In genomic region chr7:44100458-44101303, GRCh38 we compare ENCODE assay signal across 1 cellular context.
TF ChIP-seq lines count a peak whose summit lies in the region.

No MANE protein-coding gene starts in this region.

TF ChIP-seq in HepG2, 621 proteins besides CTCF, POLR2A, EP300 and RAD21 (continued from another document and continues in another):
- 0 out of 2 replicates have a peak, but pooled peaks have one; percentile 21 for TF ChIP-seq HMG20A (CRISPR knock-in tag; IDR thresholded peaks at IDR 0.05; ENCODE audit: borderline replicate concordance)
- TF ChIP-seq ZNF251 (CRISPR knock-in tag; IDR thresholded peaks at IDR 0.05): no peak
- TF ChIP-seq ZNF253 (CRISPR knock-in tag; IDR thresholded peaks at IDR 0.05; ENCODE audit: borderline replicate concordance): no peak
- peak; percentile 77; the same call in 1 of the 2 replicates for TF ChIP-seq KDM5B (CRISPR knock-in tag; IDR thresholded peaks at IDR 0.05; ENCODE audit: borderline replicate concordance)
- TF ChIP-seq ZNF546 (CRISPR knock-in tag; conservative IDR thresholded peaks at IDR 0.05): no peak
- no peak for TF ChIP-seq ZNF235 (CRISPR knock-in tag; IDR thresholded peaks at IDR 0.05; ENCODE audit: borderline replicate concordance)
- no peak for TF ChIP-seq RELA (CRISPR knock-in tag; IDR thresholded peaks at IDR 0.05)
- no peak for TF ChIP-seq ZNF441 (CRISPR knock-in tag; IDR thresholded peaks at IDR 0.05; ENCODE audit: borderline replicate concordance)
- no peak for TF ChIP-seq ZBTB39 (CRISPR knock-in tag; IDR thresholded peaks at IDR 0.05)
- TF ChIP-seq ZNF777 (CRISPR knock-in tag; IDR thresholded peaks at IDR 0.05): no peak
- no peak for TF ChIP-seq ZSCAN21 (CRISPR knock-in tag; IDR thresholded peaks at IDR 0.05; ENCODE audit: borderline replicate concordance)
- TF ChIP-seq EEA1 (CRISPR knock-in tag; IDR thresholded peaks at IDR 0.05; ENCODE audit: borderline replicate concordance): no peak
- TF ChIP-seq MTA1 (CRISPR knock-in tag; IDR thresholded peaks at IDR 0.05; ENCODE audit: borderline replicate concordance): no peak
- no peak for TF ChIP-seq EED (CRISPR knock-in tag; IDR thresholded peaks at IDR 0.05)
- TF ChIP-seq POLR2G (IDR thresholded peaks at IDR 0.05; ENCODE audit: low read depth, low read length): no peak; the same call in 1 of the 2 replicates
- 0 out of 2 replicates have a peak, but pooled peaks have one; percentile 41 for TF ChIP-seq HIVEP1 (CRISPR knock-in tag; IDR thresholded peaks at IDR 0.05)
- no peak for TF ChIP-seq DPF2 (CRISPR knock-in tag; IDR thresholded peaks at IDR 0.05; ENCODE audit: borderline replicate concordance, low read depth)
- no peak for TF ChIP-seq ZNF839 (CRISPR knock-in tag; IDR thresholded peaks at IDR 0.05; ENCODE audit: borderline replicate concordance)
- TF ChIP-seq BCL6 (CRISPR knock-in tag; IDR thresholded peaks at IDR 0.05): no peak
- TF ChIP-seq AHR (CRISPR knock-in tag; IDR thresholded peaks at IDR 0.05): 0 out of 2 replicates have a peak, but pooled peaks have one; percentile 9
- TF ChIP-seq, protein P1, sequence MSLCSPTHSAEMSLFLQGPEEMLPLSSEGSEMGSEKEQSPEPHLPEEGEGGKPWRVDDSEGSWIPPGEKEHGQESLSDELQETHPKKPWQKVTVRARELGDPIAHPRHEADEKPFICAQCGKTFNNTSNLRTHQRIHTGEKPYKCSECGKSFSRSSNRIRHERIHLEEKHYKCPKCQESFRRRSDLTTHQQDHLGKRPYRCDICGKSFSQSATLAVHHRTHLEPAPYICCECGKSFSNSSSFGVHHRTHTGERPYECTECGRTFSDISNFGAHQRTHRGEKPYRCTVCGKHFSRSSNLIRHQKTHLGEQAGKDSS (CRISPR knock-in tag; IDR thresholded peaks at IDR 0.05; ENCODE audit: borderline replicate concordance, low read depth): no peak
- TF ChIP-seq, protein P2, sequence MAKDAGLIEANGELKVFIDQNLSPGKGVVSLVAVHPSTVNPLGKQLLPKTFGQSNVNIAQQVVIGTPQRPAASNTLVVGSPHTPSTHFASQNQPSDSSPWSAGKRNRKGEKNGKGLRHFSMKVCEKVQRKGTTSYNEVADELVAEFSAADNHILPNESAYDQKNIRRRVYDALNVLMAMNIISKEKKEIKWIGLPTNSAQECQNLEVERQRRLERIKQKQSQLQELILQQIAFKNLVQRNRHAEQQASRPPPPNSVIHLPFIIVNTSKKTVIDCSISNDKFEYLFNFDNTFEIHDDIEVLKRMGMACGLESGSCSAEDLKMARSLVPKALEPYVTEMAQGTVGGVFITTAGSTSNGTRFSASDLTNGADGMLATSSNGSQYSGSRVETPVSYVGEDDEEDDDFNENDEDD (CRISPR knock-in tag; IDR thresholded peaks at IDR 0.05; ENCODE audit: borderline replicate concordance): no peak
- no peak for TF ChIP-seq SOX6 (IDR thresholded peaks at IDR 0.05)
- TF ChIP-seq SOX6 (CRISPR knock-in tag; IDR thresholded peaks at IDR 0.05): peak; percentile 34; the same call in 1 of the 2 replicates
- 0 out of 2 replicates have a peak, but pooled peaks have one; percentile 9 for TF ChIP-seq GATAD2A (CRISPR knock-in tag; IDR thresholded peaks at IDR 0.05)
- TF ChIP-seq SMC3 (IDR thresholded peaks at IDR 0.05; ENCODE audit: low read length): no peak
- TF ChIP-seq MXD1 (CRISPR knock-in tag; IDR thresholded peaks at IDR 0.05): 0 out of 2 replicates have a peak, but pooled peaks have one; percentile 18
- TF ChIP-seq, protein P3, sequence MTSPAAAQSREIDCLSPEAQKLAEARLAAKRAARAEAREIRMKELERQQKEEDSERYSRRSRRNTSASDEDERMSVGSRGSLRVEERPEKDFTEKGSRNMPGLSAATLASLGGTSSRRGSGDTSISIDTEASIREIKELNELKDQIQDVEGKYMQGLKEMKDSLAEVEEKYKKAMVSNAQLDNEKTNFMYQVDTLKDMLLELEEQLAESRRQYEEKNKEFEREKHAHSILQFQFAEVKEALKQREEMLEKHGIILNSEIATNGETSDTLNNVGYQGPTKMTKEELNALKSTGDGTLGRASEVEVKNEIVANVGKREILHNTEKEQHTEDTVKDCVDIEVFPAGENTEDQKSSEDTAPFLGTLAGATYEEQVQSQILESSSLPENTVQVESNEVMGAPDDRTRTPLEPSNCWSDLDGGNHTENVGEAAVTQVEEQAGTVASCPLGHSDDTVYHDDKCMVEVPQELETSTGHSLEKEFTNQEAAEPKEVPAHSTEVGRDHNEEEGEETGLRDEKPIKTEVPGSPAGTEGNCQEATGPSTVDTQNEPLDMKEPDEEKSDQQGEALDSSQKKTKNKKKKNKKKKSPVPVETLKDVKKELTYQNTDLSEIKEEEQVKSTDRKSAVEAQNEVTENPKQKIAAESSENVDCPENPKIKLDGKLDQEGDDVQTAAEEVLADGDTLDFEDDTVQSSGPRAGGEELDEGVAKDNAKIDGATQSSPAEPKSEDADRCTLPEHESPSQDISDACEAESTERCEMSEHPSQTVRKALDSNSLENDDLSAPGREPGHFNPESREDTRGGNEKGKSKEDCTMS (CRISPR knock-in tag; conservative IDR thresholded peaks at IDR 0.05): no peak
- no peak for TF ChIP-seq REST (IDR thresholded peaks at IDR 0.05; ENCODE audit: borderline replicate concordance in 1 of 2, low read depth in 1 of 2, low read length in 2 of 2)
- no peak for TF ChIP-seq ATF1 (CRISPR knock-in tag; IDR thresholded peaks at IDR 0.05)
- TF ChIP-seq, protein P4, sequence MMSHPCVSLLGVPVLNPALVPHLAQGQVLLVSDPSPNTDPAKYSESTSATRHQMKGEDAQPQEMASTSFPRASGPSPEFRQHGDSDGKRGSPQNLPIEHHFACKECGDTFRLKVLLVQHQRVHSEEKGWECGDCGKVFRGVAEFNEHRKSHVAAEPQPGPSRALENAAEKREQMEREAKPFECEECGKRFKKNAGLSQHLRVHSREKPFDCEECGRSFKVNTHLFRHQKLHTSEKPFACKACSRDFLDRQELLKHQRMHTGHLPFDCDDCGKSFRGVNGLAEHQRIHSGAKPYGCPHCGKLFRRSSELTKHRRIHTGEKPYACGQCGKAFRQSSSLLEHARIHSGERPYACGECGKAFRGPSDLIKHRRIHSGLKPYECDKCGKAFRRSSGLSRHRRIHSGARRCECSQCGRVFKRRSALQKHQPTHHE (CRISPR knock-in tag; IDR thresholded peaks at IDR 0.05; ENCODE audit: borderline replicate concordance): no peak
- TF ChIP-seq NRL (CRISPR knock-in tag; IDR thresholded peaks at IDR 0.05; ENCODE audit: borderline replicate concordance): no peak
- no peak for TF ChIP-seq KDM6A (CRISPR knock-in tag; IDR thresholded peaks at IDR 0.05; ENCODE audit: low read depth)
- peak; percentile 91; the same call in 1 of the 2 replicates for TF ChIP-seq TFAP4 (IDR thresholded peaks at IDR 0.05; ENCODE audit: borderline replicate concordance, low read depth)
- TF ChIP-seq, protein P5, sequence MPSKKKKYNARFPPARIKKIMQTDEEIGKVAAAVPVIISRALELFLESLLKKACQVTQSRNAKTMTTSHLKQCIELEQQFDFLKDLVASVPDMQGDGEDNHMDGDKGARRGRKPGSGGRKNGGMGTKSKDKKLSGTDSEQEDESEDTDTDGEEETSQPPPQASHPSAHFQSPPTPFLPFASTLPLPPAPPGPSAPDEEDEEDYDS (CRISPR knock-in tag; IDR thresholded peaks at IDR 0.05): peak; percentile 39; the same call in 1 of the 2 replicates
- TF ChIP-seq, protein P6, sequence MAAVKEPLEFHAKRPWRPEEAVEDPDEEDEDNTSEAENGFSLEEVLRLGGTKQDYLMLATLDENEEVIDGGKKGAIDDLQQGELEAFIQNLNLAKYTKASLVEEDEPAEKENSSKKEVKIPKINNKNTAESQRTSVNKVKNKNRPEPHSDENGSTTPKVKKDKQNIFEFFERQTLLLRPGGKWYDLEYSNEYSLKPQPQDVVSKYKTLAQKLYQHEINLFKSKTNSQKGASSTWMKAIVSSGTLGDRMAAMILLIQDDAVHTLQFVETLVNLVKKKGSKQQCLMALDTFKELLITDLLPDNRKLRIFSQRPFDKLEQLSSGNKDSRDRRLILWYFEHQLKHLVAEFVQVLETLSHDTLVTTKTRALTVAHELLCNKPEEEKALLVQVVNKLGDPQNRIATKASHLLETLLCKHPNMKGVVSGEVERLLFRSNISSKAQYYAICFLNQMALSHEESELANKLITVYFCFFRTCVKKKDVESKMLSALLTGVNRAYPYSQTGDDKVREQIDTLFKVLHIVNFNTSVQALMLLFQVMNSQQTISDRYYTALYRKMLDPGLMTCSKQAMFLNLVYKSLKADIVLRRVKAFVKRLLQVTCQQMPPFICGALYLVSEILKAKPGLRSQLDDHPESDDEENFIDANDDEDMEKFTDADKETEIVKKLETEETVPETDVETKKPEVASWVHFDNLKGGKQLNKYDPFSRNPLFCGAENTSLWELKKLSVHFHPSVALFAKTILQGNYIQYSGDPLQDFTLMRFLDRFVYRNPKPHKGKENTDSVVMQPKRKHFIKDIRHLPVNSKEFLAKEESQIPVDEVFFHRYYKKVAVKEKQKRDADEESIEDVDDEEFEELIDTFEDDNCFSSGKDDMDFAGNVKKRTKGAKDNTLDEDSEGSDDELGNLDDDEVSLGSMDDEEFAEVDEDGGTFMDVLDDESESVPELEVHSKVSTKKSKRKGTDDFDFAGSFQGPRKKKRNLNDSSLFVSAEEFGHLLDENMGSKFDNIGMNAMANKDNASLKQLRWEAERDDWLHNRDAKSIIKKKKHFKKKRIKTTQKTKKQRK (IDR thresholded peaks at IDR 0.05; ENCODE audit: low read length): no peak
- TF ChIP-seq PAX8 (CRISPR knock-in tag; IDR thresholded peaks at IDR 0.05; ENCODE audit: borderline replicate concordance): no peak
- no peak for TF ChIP-seq MAFG (CRISPR knock-in tag; IDR thresholded peaks at IDR 0.05)
- TF ChIP-seq ZNF468 (CRISPR knock-in tag; IDR thresholded peaks at IDR 0.05): no peak
- TF ChIP-seq, protein P7, sequence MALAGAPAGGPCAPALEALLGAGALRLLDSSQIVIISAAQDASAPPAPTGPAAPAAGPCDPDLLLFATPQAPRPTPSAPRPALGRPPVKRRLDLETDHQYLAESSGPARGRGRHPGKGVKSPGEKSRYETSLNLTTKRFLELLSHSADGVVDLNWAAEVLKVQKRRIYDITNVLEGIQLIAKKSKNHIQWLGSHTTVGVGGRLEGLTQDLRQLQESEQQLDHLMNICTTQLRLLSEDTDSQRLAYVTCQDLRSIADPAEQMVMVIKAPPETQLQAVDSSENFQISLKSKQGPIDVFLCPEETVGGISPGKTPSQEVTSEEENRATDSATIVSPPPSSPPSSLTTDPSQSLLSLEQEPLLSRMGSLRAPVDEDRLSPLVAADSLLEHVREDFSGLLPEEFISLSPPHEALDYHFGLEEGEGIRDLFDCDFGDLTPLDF (CRISPR knock-in tag; IDR thresholded peaks at IDR 0.05): no peak
- TF ChIP-seq, protein P8, sequence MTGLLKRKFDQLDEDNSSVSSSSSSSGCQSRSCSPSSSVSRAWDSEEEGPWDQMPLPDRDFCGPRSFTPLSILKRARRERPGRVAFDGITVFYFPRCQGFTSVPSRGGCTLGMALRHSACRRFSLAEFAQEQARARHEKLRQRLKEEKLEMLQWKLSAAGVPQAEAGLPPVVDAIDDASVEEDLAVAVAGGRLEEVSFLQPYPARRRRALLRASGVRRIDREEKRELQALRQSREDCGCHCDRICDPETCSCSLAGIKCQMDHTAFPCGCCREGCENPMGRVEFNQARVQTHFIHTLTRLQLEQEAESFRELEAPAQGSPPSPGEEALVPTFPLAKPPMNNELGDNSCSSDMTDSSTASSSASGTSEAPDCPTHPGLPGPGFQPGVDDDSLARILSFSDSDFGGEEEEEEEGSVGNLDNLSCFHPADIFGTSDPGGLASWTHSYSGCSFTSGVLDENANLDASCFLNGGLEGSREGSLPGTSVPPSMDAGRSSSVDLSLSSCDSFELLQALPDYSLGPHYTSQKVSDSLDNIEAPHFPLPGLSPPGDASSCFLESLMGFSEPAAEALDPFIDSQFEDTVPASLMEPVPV (CRISPR knock-in tag; IDR thresholded peaks at IDR 0.05): no peak
- no peak for TF ChIP-seq ERF (CRISPR knock-in tag; IDR thresholded peaks at IDR 0.05)
- no peak for TF ChIP-seq JUND (CRISPR knock-in tag; IDR thresholded peaks at IDR 0.05)
